3 cellular contexts compared by ENCODE assay signal in the genomic region with DNA sequence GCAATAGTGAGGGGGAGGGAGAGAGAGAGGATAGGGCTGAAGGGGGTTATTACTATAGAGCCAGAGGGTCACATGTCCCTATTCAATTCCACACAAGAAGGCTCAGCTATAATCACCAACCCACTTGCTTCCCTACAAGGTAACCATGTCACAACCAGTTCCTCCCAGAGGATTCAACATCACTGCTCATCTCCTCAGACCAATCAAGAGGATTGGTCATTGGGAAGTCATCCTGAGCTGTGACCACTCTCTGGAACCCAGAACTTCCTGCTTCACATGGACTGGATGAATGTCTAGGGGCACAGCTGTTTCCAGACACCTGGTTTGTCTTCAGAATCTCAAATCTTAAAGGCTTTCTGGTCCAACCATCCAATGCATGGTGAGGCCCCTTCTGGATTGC.
TF ChIP-seq lines count a peak whose summit lies in the region.

No MANE protein-coding gene starts in this region.

TF ChIP-seq in A549, 52 proteins besides CTCF, POLR2A, EP300 and RAD21:
- TF ChIP-seq, protein P1, sequence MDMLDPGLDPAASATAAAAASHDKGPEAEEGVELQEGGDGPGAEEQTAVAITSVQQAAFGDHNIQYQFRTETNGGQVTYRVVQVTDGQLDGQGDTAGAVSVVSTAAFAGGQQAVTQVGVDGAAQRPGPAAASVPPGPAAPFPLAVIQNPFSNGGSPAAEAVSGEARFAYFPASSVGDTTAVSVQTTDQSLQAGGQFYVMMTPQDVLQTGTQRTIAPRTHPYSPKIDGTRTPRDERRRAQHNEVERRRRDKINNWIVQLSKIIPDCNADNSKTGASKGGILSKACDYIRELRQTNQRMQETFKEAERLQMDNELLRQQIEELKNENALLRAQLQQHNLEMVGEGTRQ (IDR thresholded peaks at IDR 0.05) = no peak
- TF ChIP-seq BHLHE40 (IDR thresholded peaks at IDR 0.05; ENCODE audit: low read depth, low read length) = no peak
- no peak for TF ChIP-seq NFE2L2 (conservative IDR thresholded peaks at IDR 0.05; ENCODE audit: low read length)
- no peak for TF ChIP-seq HDAC2 (IDR thresholded peaks at IDR 0.05)
- TF ChIP-seq TFCP2L1 (CRISPR knock-in tag; IDR thresholded peaks at IDR 0.05) = no peak
- no peak for TF ChIP-seq ZFP36 (IDR thresholded peaks at IDR 0.05; ENCODE audit: borderline replicate concordance, partially characterized antibody)
- no peak for TF ChIP-seq HOXB13 (CRISPR knock-in tag; IDR thresholded peaks at IDR 0.05; ENCODE audit: low read depth)
- no peak for TF ChIP-seq HOXB5 (CRISPR knock-in tag; IDR thresholded peaks at IDR 0.05)
- TF ChIP-seq KDM5A (IDR thresholded peaks at IDR 0.05) = no peak
- no peak for TF ChIP-seq HEYL (CRISPR knock-in tag; IDR thresholded peaks at IDR 0.05)
- TF ChIP-seq, protein P2, sequence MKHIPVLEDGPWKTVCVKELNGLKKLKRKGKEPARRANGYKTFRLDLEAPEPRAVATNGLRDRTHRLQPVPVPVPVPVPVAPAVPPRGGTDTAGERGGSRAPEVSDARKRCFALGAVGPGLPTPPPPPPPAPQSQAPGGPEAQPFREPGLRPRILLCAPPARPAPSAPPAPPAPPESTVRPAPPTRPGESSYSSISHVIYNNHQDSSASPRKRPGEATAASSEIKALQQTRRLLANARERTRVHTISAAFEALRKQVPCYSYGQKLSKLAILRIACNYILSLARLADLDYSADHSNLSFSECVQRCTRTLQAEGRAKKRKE (CRISPR knock-in tag; IDR thresholded peaks at IDR 0.05; ENCODE audit: low read depth) = no peak

TF ChIP-seq in HepG2, 621 proteins besides CTCF, POLR2A, EP300 and RAD21:
- TF ChIP-seq KDM2A (CRISPR knock-in tag; IDR thresholded peaks at IDR 0.05; ENCODE audit: borderline replicate concordance, low read depth) (0 out of 2 replicates have a peak, but pooled peaks have one; percentile 17), ZNF761 (CRISPR knock-in tag; conservative IDR thresholded peaks at IDR 0.05) (no peak), ZSCAN12 (CRISPR knock-in tag; IDR thresholded peaks at IDR 0.05) (no peak), HNRNPUL1 (IDR thresholded peaks at IDR 0.05; ENCODE audit: low read depth, low read length) (no peak)

TF ChIP-seq in SK-N-SH treated with all-trans-retinoic acid at 6 μM for 48 hours, 23 proteins besides CTCF, POLR2A, EP300 and RAD21:
- TF ChIP-seq ESRRG (CRISPR knock-in tag; IDR thresholded peaks at IDR 0.05) (no peak), ISL1 (CRISPR knock-in tag; IDR thresholded peaks at IDR 0.05) (no peak), CSDC2 (CRISPR knock-in tag; IDR thresholded peaks at IDR 0.05) (no peak), ZC3H10 (CRISPR knock-in tag; IDR thresholded peaks at IDR 0.05) (no peak), PPARA (CRISPR knock-in tag; IDR thresholded peaks at IDR 0.05; ENCODE audit: borderline replicate concordance) (no peak), ZFP3 (CRISPR knock-in tag; IDR thresholded peaks at IDR 0.05) (no peak), TOX (CRISPR knock-in tag; IDR thresholded peaks at IDR 0.05; ENCODE audit: borderline replicate concordance) (no peak), ZNF8 (CRISPR knock-in tag; IDR thresholded peaks at IDR 0.05) (no peak), ZFP30 (CRISPR knock-in tag; IDR thresholded peaks at IDR 0.05) (no peak), SNAI2 (CRISPR knock-in tag; IDR thresholded peaks at IDR 0.05) (no peak), OSR1 (CRISPR knock-in tag; IDR thresholded peaks at IDR 0.05) (no peak), TCF4 (CRISPR knock-in tag; IDR thresholded peaks at IDR 0.05; ENCODE audit: borderline replicate concordance) (no peak)
- TF ChIP-seq, protein P3, sequence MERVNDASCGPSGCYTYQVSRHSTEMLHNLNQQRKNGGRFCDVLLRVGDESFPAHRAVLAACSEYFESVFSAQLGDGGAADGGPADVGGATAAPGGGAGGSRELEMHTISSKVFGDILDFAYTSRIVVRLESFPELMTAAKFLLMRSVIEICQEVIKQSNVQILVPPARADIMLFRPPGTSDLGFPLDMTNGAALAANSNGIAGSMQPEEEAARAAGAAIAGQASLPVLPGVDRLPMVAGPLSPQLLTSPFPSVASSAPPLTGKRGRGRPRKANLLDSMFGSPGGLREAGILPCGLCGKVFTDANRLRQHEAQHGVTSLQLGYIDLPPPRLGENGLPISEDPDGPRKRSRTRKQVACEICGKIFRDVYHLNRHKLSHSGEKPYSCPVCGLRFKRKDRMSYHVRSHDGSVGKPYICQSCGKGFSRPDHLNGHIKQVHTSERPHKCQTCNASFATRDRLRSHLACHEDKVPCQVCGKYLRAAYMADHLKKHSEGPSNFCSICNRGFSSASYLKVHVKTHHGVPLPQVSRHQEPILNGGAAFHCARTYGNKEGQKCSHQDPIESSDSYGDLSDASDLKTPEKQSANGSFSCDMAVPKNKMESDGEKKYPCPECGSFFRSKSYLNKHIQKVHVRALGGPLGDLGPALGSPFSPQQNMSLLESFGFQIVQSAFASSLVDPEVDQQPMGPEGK (CRISPR knock-in tag; IDR thresholded peaks at IDR 0.05; ENCODE audit: borderline replicate concordance) = no peak
- TF ChIP-seq, protein P4, sequence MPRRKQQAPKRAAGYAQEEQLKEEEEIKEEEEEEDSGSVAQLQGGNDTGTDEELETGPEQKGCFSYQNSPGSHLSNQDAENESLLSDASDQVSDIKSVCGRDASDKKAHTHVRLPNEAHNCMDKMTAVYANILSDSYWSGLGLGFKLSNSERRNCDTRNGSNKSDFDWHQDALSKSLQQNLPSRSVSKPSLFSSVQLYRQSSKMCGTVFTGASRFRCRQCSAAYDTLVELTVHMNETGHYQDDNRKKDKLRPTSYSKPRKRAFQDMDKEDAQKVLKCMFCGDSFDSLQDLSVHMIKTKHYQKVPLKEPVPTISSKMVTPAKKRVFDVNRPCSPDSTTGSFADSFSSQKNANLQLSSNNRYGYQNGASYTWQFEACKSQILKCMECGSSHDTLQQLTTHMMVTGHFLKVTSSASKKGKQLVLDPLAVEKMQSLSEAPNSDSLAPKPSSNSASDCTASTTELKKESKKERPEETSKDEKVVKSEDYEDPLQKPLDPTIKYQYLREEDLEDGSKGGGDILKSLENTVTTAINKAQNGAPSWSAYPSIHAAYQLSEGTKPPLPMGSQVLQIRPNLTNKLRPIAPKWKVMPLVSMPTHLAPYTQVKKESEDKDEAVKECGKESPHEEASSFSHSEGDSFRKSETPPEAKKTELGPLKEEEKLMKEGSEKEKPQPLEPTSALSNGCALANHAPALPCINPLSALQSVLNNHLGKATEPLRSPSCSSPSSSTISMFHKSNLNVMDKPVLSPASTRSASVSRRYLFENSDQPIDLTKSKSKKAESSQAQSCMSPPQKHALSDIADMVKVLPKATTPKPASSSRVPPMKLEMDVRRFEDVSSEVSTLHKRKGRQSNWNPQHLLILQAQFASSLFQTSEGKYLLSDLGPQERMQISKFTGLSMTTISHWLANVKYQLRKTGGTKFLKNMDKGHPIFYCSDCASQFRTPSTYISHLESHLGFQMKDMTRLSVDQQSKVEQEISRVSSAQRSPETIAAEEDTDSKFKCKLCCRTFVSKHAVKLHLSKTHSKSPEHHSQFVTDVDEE (CRISPR knock-in tag; IDR thresholded peaks at IDR 0.05) = no peak
- TF ChIP-seq, protein P5, sequence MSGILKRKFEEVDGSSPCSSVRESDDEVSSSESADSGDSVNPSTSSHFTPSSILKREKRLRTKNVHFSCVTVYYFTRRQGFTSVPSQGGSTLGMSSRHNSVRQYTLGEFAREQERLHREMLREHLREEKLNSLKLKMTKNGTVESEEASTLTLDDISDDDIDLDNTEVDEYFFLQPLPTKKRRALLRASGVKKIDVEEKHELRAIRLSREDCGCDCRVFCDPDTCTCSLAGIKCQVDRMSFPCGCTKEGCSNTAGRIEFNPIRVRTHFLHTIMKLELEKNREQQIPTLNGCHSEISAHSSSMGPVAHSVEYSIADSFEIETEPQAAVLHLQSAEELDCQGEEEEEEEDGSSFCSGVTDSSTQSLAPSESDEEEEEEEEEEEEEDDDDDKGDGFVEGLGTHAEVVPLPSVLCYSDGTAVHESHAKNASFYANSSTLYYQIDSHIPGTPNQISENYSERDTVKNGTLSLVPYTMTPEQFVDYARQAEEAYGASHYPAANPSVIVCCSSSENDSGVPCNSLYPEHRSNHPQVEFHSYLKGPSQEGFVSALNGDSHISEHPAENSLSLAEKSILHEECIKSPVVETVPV (CRISPR knock-in tag; IDR thresholded peaks at IDR 0.05) = no peak
